In the genomic region with DNA sequence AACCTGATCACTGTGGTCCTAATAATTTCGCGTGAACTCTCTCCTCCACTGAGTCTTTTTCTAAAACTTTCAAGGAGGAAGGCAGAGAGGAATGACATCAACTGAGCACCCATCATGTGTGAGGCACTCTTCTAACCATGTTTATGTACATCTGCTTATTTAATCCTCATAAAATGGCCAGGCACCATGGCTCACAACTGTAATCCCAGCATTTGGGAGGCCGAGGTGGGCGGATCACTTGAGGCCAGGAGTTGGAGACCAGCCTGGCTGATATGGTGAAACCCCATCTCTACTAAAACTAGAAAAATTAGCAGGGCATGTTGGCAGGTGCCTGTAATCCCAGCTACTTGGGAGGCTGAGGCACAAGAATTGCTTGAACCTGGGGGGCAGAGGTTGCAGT, we compare ENCODE assay signal across 10 cellular contexts. TPM values are rescaled to one million over a fixed set of nuclear protein-coding genes. Genes with fewer than 3 reads are reported as not detected.
DNase-seq lines count a peak whose midpoint lies in the region; ATAC-seq and TF ChIP-seq lines count a peak whose summit lies in the region.
"Not testable (repeated sequence)": the region's sequence is repeated elsewhere in the genome, so short reads cannot be mapped to it uniquely, and the experiment has no call there.
"Had no signal": no experiment of that assay in that cellular context is flagged by ENCODE, and none has a peak within 500 bp of the region (broad histone marks: within the 10 kb centered on the region; RNA-seq: fewer than 3 reads in every experiment).

No MANE protein-coding gene starts in this region.

- H3K4me2 ChIP-seq in BLaER1 treated with 17β-estradiol and CSF1 and Interleukin-3, amounts not matched to agents 10 nM and 100 nM = peak overlapping the region in 10 of 11 experiments; percentile 71 to 90 (median 80); a peak in 20 of 22 replicates

- H3K4me1 ChIP-seq in BLaER1 treated with 17β-estradiol and CSF1 and Interleukin-3, amounts not matched to agents 10 nM and 100 nM = peaks cover 36 to 78% (median 71%) of the 10 kb centered on the region in 10 experiments
- H3K4me1 ChIP-seq in HEK293 (ENCODE audit: control insufficient read depth, insufficient read depth, low read length) (peaks cover 11% of the 10 kb centered on the region), colonic mucosa (peaks cover 21% of the 10 kb centered on the region), thoracic aorta (ENCODE audit: control insufficient read depth in 1 of 2, low read depth in 2 of 2) (peaks cover 21 to 48% of the 10 kb centered on the region in 2 donors)

- H3K9ac ChIP-seq in BLaER1 treated with 17β-estradiol and CSF1 and Interleukin-3, amounts not matched to agents 10 nM and 100 nM; colonic mucosa (ENCODE audit: low read depth in 2 of 2, low read length in 2 of 2): not testable (repeated sequence)

- H3K4me1 Mint-ChIP-seq in T-helper 1 cell treated with Interleukin-12 subunit alpha and Interleukin-12 subunit beta and Interleukin-4 antibody, amounts not matched to agents 30 μg/mL and 1 μg/mL, for 36 hours (ENCODE audit: low read depth) = peaks cover 80% of the 10 kb centered on the region
- peaks cover 99% of the 10 kb centered on the region for H3K4me1 Mint-ChIP-seq in activated CD8-positive, alpha-beta T cell treated with anti-CD3 and anti-CD28 coated beads, Interleukin-2, amount 10 ng/mL, durations not matched to agents 7 days and 5 days (ENCODE audit: low read depth)
- H3K4me1 Mint-ChIP-seq in memory B cell = peaks cover 47% of the 10 kb centered on the region

- H3K27ac ChIP-seq in BLaER1 treated with 17β-estradiol and CSF1 and Interleukin-3, amounts not matched to agents 10 nM and 100 nM; HEK293 (ENCODE audit: extremely low read depth, low read depth, low read length): not testable (repeated sequence)
- H3K27ac ChIP-seq in colonic mucosa (peak overlapping the region; percentile 89), thoracic aorta (peak overlapping the region; percentile 77 to 86)

- peaks cover 6 to 16% (median 14%) of the 10 kb centered on the region in 11 experiments; a peak in 20 of 22 replicates for H3K9me3 ChIP-seq in BLaER1 treated with 17β-estradiol and CSF1 and Interleukin-3, amounts not matched to agents 10 nM and 100 nM (replicated peaks in 1 of 11)
- not testable (repeated sequence) for H3K9me3 ChIP-seq in HEK293 (ENCODE audit: control insufficient read depth, insufficient read depth, low read depth, low read length); colonic mucosa; thoracic aorta

- H3K27ac Mint-ChIP-seq in T-helper 1 cell treated with Interleukin-12 subunit alpha and Interleukin-12 subunit beta and Interleukin-4 antibody, amounts not matched to agents 30 μg/mL and 1 μg/mL, for 36 hours = peak overlapping the region; percentile 97
- H3K27ac Mint-ChIP-seq in activated CD8-positive, alpha-beta T cell treated with anti-CD3 and anti-CD28 coated beads, Interleukin-2, amount 10 ng/mL, durations not matched to agents 7 days and 5 days = peak overlapping the region; percentile 95
- peak overlapping the region; percentile 14 to 79 for H3K27ac Mint-ChIP-seq in activated naive CD4-positive, alpha-beta T cell treated with anti-CD3 and anti-CD28 coated beads, Interleukin-2, amount 50 U/mL, for 72 hours
- peak overlapping the region; percentile 79 for H3K27ac Mint-ChIP-seq in memory B cell

- not testable (repeated sequence) for H3K4me3 ChIP-seq in BLaER1 treated with 17β-estradiol and CSF1 and Interleukin-3, amounts not matched to agents 10 nM and 100 nM; HEK293 (ENCODE audit: low read depth, low read length); colonic mucosa; thoracic aorta

- DNase-seq in activated CD8-positive, alpha-beta T cell treated with anti-CD3 and anti-CD28 coated beads, Interleukin-2, amount 10 ng/mL, durations not matched to agents 7 days and 5 days; activated naive CD4-positive, alpha-beta T cell treated with anti-CD3 and anti-CD28 coated beads, Interleukin-2, amount 50 U/mL, for 72 hours (ENCODE audit: low spot score in 2 of 2); colonic mucosa; memory B cell (ENCODE audit: low spot score in 2 of 2); thoracic aorta (ENCODE audit: low spot score): not testable (repeated sequence)

- H3K4me3 Mint-ChIP-seq in T-helper 1 cell treated with Interleukin-12 subunit alpha and Interleukin-12 subunit beta and Interleukin-4 antibody, amounts not matched to agents 30 μg/mL and 1 μg/mL, for 36 hours = peak overlapping the region; percentile 79
- peak overlapping the region; percentile 69 for H3K4me3 Mint-ChIP-seq in activated CD8-positive, alpha-beta T cell treated with anti-CD3 and anti-CD28 coated beads, Interleukin-2, amount 10 ng/mL, durations not matched to agents 7 days and 5 days
- H3K4me3 Mint-ChIP-seq in memory B cell = not testable (repeated sequence)

- intact Hi-C loops in colonic mucosa (cut with DNase I) = not testable (repeated sequence)

- POLR2A ChIA-PET in HEK293 (lab: Yijun Ruan, JAX) = interaction anchor here (0.6 kb wide), 1 partner anchor 449 kb away, joined by 4 read pairs; no protein-coding TSS in a partner anchor
- POLR2A ChIA-PET in activated CD8-positive, alpha-beta T cell treated with anti-CD3 and anti-CD28 coated beads, Interleukin-2, amount 10 ng/mL, durations not matched to agents 7 days and 5 days (lab: Charles Lee) = interaction anchor here (0.7 to 2.2 kb wide), 3 partner anchors 10 to 457 kb away, joined by 3 to 8 read pairs (median 6); no protein-coding TSS in a partner anchor

- H3K36me3 Mint-ChIP-seq in T-helper 1 cell treated with Interleukin-12 subunit alpha and Interleukin-12 subunit beta and Interleukin-4 antibody, amounts not matched to agents 30 μg/mL and 1 μg/mL, for 36 hours (ENCODE audit: low read depth); activated naive CD4-positive, alpha-beta T cell treated with anti-CD3 and anti-CD28 coated beads, Interleukin-2, amount 50 U/mL, for 72 hours; memory B cell: not testable (repeated sequence)
- H3K36me3 Mint-ChIP-seq in activated CD8-positive, alpha-beta T cell treated with anti-CD3 and anti-CD28 coated beads, Interleukin-2, amount 10 ng/mL, durations not matched to agents 7 days and 5 days (ENCODE audit: low read depth) = peaks cover 17% of the 10 kb centered on the region

- not testable (repeated sequence) for ATAC-seq in activated CD8-positive, alpha-beta T cell treated with anti-CD3 and anti-CD28 coated beads, Interleukin-2, amount 10 ng/mL, durations not matched to agents 7 days and 5 days; activated naive CD4-positive, alpha-beta T cell treated with anti-CD3 and anti-CD28 coated beads, Interleukin-2, amount 50 U/mL, for 72 hours; memory B cell (ENCODE audit: low read depth); thoracic aorta (ENCODE audit: insufficient number of reproducible peaks, low FRiP score, low read depth)

- not testable (repeated sequence) for H3K36me3 ChIP-seq in BLaER1 treated with 17β-estradiol and CSF1 and Interleukin-3, amounts not matched to agents 10 nM and 100 nM; HEK293 (ENCODE audit: control insufficient read depth in 2 of 2, insufficient read depth in 1 of 2, low read length in 2 of 2); colonic mucosa
- H3K36me3 ChIP-seq in thoracic aorta = peaks cover 57% of the 10 kb centered on the region

- H3K9me3 Mint-ChIP-seq in T-helper 1 cell treated with Interleukin-12 subunit alpha and Interleukin-12 subunit beta and Interleukin-4 antibody, amounts not matched to agents 30 μg/mL and 1 μg/mL, for 36 hours; activated CD8-positive, alpha-beta T cell treated with anti-CD3 and anti-CD28 coated beads, Interleukin-2, amount 10 ng/mL, durations not matched to agents 7 days and 5 days (ENCODE audit: insufficient read depth); activated naive CD4-positive, alpha-beta T cell treated with anti-CD3 and anti-CD28 coated beads, Interleukin-2, amount 50 U/mL, for 72 hours; memory B cell: not testable (repeated sequence)

- TF ChIP-seq CTCF in HEK293 (tag by site-specific recombination; IDR thresholded peaks at IDR 0.05); colonic mucosa (IDR thresholded peaks at IDR 0.05); thoracic aorta (IDR thresholded peaks at IDR 0.05): not testable (repeated sequence)

- H3K27me3 Mint-ChIP-seq in T-helper 1 cell treated with Interleukin-12 subunit alpha and Interleukin-12 subunit beta and Interleukin-4 antibody, amounts not matched to agents 30 μg/mL and 1 μg/mL, for 36 hours (ENCODE audit: low read depth); activated CD8-positive, alpha-beta T cell treated with anti-CD3 and anti-CD28 coated beads, Interleukin-2, amount 10 ng/mL, durations not matched to agents 7 days and 5 days (ENCODE audit: low read depth); memory B cell: not testable (repeated sequence)

- H4K20me1 ChIP-seq in BLaER1 treated with 17β-estradiol and CSF1 and Interleukin-3, amounts not matched to agents 10 nM and 100 nM = not testable (repeated sequence)

- CTCF ChIA-PET in HEK293 (lab: Yijun Ruan, JAX) = not testable (repeated sequence)
- CTCF ChIA-PET in activated CD8-positive, alpha-beta T cell treated with anti-CD3 and anti-CD28 coated beads, Interleukin-2, amount 10 ng/mL, durations not matched to agents 7 days and 5 days (lab: Charles Lee) = interaction anchor here (1.4 to 2.3 kb wide), 3 partner anchors 8 to 40 kb away, joined by 4 to 8 read pairs (median 6); no protein-coding TSS in a partner anchor

- not testable (repeated sequence) for H3K27me3 ChIP-seq in BLaER1 treated with 17β-estradiol and CSF1 and Interleukin-3, amounts not matched to agents 10 nM and 100 nM; colonic mucosa; thoracic aorta (replicated peaks; ENCODE audit: insufficient read depth)

TF ChIP-seq in HEK293, 187 proteins besides CTCF, POLR2A, EP300 and RAD21 (continues in another document):
- peak; percentile 51; the same call in 1 of the 2 replicates for TF ChIP-seq SP7 (tag by site-specific recombination; IDR thresholded peaks at IDR 0.05)

RNA-seq across cellular contexts. Expression of a gene that starts 4.1 kb away (rescaled TPM):
- total RNA-seq in activated CD8-positive, alpha-beta T cell treated with anti-CD3 and anti-CD28 coated beads, Interleukin-2, amount 10 ng/mL, durations not matched to agents 7 days and 5 days = 100 to 1,000 TPM; 119 to 120 TPM
- 10 to 100 TPM; 33.4 to 42.8 TPM for total RNA-seq in activated naive CD4-positive, alpha-beta T cell treated with anti-CD3 and anti-CD28 coated beads, Interleukin-2, amount 50 U/mL, for 72 hours
- total RNA-seq in colonic mucosa (10 to 100 TPM; 67.6 to 93.4 TPM), thoracic aorta (100 to 1,000 TPM; 146 to 172 TPM)
- total RNA-seq: HT1080, RPMI7951 had no signal

Comparison
In these comparisons a context has a peak if more than half of its experiments do, and no peak if none do; other contexts are left out.
1. H3K27ac Mint-ChIP-seq: peak in every context shown above with its lines; median percentile 97 in T-helper 1 cell treated with Interleukin-12 subunit alpha and Interleukin-12 subunit beta and Interleukin-4 antibody, amounts not matched to agents 30 μg/mL and 1 μg/mL, for 36 hours; 95 in activated CD8-positive, alpha-beta T cell treated with anti-CD3 and anti-CD28 coated beads, Interleukin-2, amount 10 ng/mL, durations not matched to agents 7 days and 5 days; 79 in memory B cell; 46 in activated naive CD4-positive, alpha-beta T cell treated with anti-CD3 and anti-CD28 coated beads, Interleukin-2, amount 50 U/mL, for 72 hours.